ENCODE assay signal across 11 cellular contexts in the genomic region with DNA sequence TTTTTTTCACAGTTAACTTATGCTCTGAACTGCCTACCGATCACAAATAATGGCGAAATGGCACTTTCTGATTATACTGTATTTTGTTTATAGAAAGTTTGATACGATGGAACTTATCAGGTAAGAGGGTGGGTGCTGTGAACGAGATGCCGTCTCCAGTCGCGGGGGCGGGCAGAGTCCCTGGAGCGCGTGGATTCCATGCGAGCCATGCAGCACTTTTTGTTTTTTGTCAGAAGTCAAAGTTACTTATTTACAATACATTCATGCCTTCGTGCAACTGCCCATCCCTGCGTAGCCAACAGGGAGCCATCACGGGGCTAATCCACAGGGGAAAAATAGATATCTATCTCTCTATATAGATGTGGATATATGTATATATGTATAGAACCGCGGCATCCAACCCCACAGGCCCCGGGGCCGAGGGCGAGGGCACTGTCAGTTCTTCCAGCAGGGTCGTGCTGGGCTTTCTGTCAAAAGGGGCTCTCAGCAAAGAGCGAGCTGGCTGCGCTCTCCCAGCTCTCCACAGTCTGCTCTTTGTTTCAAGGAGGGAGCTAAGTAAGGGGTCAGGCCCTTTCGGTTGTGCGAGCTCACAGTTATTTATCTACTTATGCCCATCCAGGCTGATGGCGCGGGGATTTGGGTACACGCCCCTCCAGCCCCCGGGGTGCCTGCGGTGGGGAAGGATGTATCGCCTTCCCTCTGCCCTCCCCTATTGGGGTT.
DNase-seq lines count a peak whose midpoint lies in the region; ATAC-seq and TF ChIP-seq lines count a peak whose summit lies in the region.
"Had no signal": no experiment of that assay in that cellular context is flagged by ENCODE, and none has a peak within 500 bp of the region (broad histone marks: within the 10 kb centered on the region; RNA-seq: fewer than 3 reads in every experiment).

No MANE protein-coding gene starts in this region.

- DNase-seq in AG09309 (ENCODE audit: low read depth) (no peak), fibroblast of mammary gland (ENCODE audit: low read depth) (no peak), nucleus accumbens (lab: John Stamatoyannopoulos, UW) (peak in 33 of 56 donors; percentile 7 to 83 (median 58)), OCI-M1 (lab: John Stamatoyannopoulos, UW) (no peak)
- DNase-seq: activated effector memory CD4-positive, alpha-beta T cell treated with Interleukin-2 at 50 U/mL for 16 hours; NK-92 treated with Interleukin-12 subunit alpha and Interleukin-12 subunit beta, amount 100 ng/mL, for 24 hours had no signal

- no peak for TF ChIP-seq CTCF in AG09309 (IDR thresholded peaks at IDR 0.05; ENCODE audit: control insufficient read depth, insufficient read depth, low read depth, low read length, missing control alignments)
- TF ChIP-seq CTCF in WI38 (IDR thresholded peaks at IDR 0.05; ENCODE audit: low read depth, low read length), result no peak
- TF ChIP-seq CTCF in fibroblast of mammary gland (conservative IDR thresholded peaks at IDR 0.05; ENCODE audit: control insufficient read depth, insufficient read depth, low read depth, low read length), result no peak

- no peak for ATAC-seq in GM19324 (IDR thresholded peaks at IDR 0.05; ENCODE audit: low FRiP score, unreplicated experiment)
- ATAC-seq in HG03521 (IDR thresholded peaks at IDR 0.05; ENCODE audit: unreplicated experiment), result no peak
- ATAC-seq in GM21526 (IDR thresholded peaks at IDR 0.05; ENCODE audit: low FRiP score, unreplicated experiment), result no peak
- ATAC-seq: esophagus mucosa had no signal

- H3K4me3 ChIP-seq in AG09309 (ENCODE audit: control insufficient read depth, low read depth, low read length) (peak overlapping the region; percentile 72), WI38 (ENCODE audit: low read depth, low read length) (peak overlapping the region; percentile 49), fibroblast of mammary gland (ENCODE audit: control insufficient read depth, low read depth, low read length) (peak overlapping the region; percentile 28)

Comparison
In these comparisons a context has a peak if more than half of its experiments do, and no peak if none do; other contexts are left out.
1. DNase-seq: peak in nucleus accumbens (33 of 56); none in AG09309 (single experiment), fibroblast of mammary gland (single experiment) and OCI-M1 (single experiment).
2. Peak in every context shown above with its lines, with median percentiles within 50 percentile points of each other: H3K4me3 ChIP-seq.